Comparison of ENCODE assay signal across 26 cellular contexts in the genomic region with DNA sequence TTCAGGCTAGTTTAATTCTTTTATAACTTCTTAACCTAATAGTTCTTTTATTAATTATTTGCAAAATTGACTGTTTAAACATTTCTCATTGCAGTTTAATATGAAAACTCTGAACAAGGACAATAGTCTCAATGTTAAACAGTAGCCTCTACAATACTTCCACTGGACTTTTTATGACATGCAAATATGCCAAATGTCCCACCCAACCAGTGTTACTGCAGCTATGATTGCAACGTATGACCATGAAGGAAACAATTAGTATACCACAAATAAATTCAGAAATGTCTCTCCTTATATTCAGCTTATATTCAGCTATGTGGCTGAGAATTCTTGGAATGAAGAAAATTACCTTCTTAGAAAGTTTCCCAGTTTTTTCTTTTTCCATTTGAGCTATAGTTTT.
"Had no signal": no experiment of that assay in that cellular context is flagged by ENCODE, and none has a peak within 500 bp of the region (broad histone marks: within the 10 kb centered on the region; RNA-seq: fewer than 3 reads in every experiment).

No MANE protein-coding gene starts in this region.

- ATAC-seq: stimulated activated effector memory CD8-positive, alpha-beta T cell treated with anti-CD3 and anti-CD28 coated beads, Interleukin-12 subunit alpha, Interleukin-12 subunit beta, amount 100 ng/mL, for 72 hours; stimulated activated memory B cell treated with anti-CD40 and anti-IgM and Interleukin-4, amounts not matched to agents 10 μg/mL and 1 μg/mL and 100 μg/mL, for 72 hours; stimulated activated naive B cell treated with anti-CD40 and anti-IgM and Interleukin-4, amounts not matched to agents 10 μg/mL and 1 μg/mL and 100 μg/mL, for 72 hours; stimulated activated naive CD8-positive, alpha-beta T cell treated with anti-CD3 and anti-CD28 coated beads, Interleukin-15, amount 100 ng/mL, for 72 hours; stimulated activated naive CD8-positive, alpha-beta T cell treated with anti-CD3 and anti-CD28 coated beads, Interleukin-15, Interleukin-2, amounts not matched to agents 100 U/mL and 50 U/mL, for 24 hours; upper lobe of right lung had no signal

- H3K36me3 ChIP-seq: stomach, suprapubic skin, thoracic aorta, thyroid gland, tibial artery, tibial nerve, transverse colon, upper lobe of left lung, upper lobe of right lung, uterus, vagina had no signal

- DNase-seq: stimulated activated CD4-positive, alpha-beta T cell treated with anti-CD3 and anti-CD28 coated beads, Interleukin-2, amount 100 ng/mL, for 48 hours; stimulated activated CD4-positive, alpha-beta T cell treated with anti-CD3 and anti-CD28 coated beads, Interleukin-4, amount 100 ng/mL, for 1 hour; stimulated activated CD4-positive, alpha-beta T cell treated with anti-CD3 and anti-CD28 coated beads, Interleukin-4, amount 100 ng/mL, for 24 hours; stimulated activated CD4-positive, alpha-beta T cell treated with anti-CD3 and anti-CD28 coated beads, Interleukin-4, amount 100 ng/mL, for 4 hours; stimulated activated CD8-positive, alpha-beta memory T cell treated with anti-CD3 and anti-CD28 coated beads, Interleukin-4, amount 100 ng/mL, for 48 hours; stimulated activated naive B cell treated with anti-CD40 and anti-IgM and Interleukin-4, amounts not matched to agents 10 μg/mL and 1 μg/mL and 100 μg/mL, for 72 hours; stimulated activated naive CD4-positive, alpha-beta T cell; stimulated activated naive CD4-positive, alpha-beta T cell treated with Interleukin-2 at 50 U/mL for 16 hours; stimulated activated naive CD8-positive, alpha-beta T cell treated with anti-CD3 and anti-CD28 coated beads, Interleukin-15, amount 100 ng/mL, for 72 hours; stimulated activated naive CD8-positive, alpha-beta T cell treated with anti-CD3 and anti-CD28 coated beads, Interleukin-15, Interleukin-2, amounts not matched to agents 100 U/mL and 50 U/mL, for 24 hours; stomach; substantia nigra; testis; thyroid gland; tibial artery; transverse colon; upper lobe of left lung; upper lobe of right lung; uterus had no signal

- H3K4me1 ChIP-seq: stomach, suprapubic skin, testis, thyroid gland, tibial artery, tibial nerve, transverse colon, upper lobe of left lung, upper lobe of right lung, uterus, vagina had no signal

- H3K27me3 ChIP-seq: stomach, suprapubic skin, testis, thyroid gland, tibial artery, tibial nerve, transverse colon, upper lobe of left lung, upper lobe of right lung, uterus, vagina had no signal

- H3K4me3 ChIP-seq: stomach, suprapubic skin, testis, thoracic aorta, thyroid gland, tibial artery, tibial nerve, transverse colon, upper lobe of left lung, upper lobe of right lung, uterus, vagina had no signal

- FAIRE-seq: urothelium cell line had no signal

- H3K9me3 ChIP-seq: stomach, suprapubic skin, testis, thoracic aorta, thyroid gland, tibial artery, tibial nerve, transverse colon, upper lobe of left lung, upper lobe of right lung, uterus, vagina had no signal

- H3K27ac ChIP-seq: stomach, suprapubic skin, testis, thoracic aorta, thyroid gland, tibial artery, tibial nerve, upper lobe of left lung, upper lobe of right lung, uterus, vagina had no signal
